ENCODE assay signal across 9 cellular contexts in genomic region chr19:8585894-8586750, GRCh38. TPM values are rescaled to one million over a fixed set of nuclear protein-coding genes. Genes with fewer than 3 reads are reported as not detected.
DNase-seq lines count a peak whose midpoint lies in the region; TF ChIP-seq lines count a peak whose summit lies in the region.
"Had no signal": no experiment of that assay in that cellular context is flagged by ENCODE, and none has a peak within 500 bp of the region (broad histone marks: within the 10 kb centered on the region; RNA-seq: fewer than 3 reads in every experiment).

No MANE protein-coding gene starts in this region.

- no peak overlapping the region for H2AFZ ChIP-seq in GM23248

- no peaks in the 10 kb centered on the region for H3K36me3 ChIP-seq in GM23248 (ENCODE audit: low read depth)
- peaks cover 0 to 2% (median under 1%) of the 10 kb centered on the region in 4 donors for H3K36me3 ChIP-seq in liver (ENCODE audit: control insufficient read depth in 4 of 4, insufficient read depth in 3 of 4, low read depth in 1 of 4, low read length in 3 of 4)
- H3K36me3 ChIP-seq in sigmoid colon: peaks cover 0 to 50% (median 0%) of the 10 kb centered on the region in 4 donors

- H3F3A ChIP-seq in GM23248 (ENCODE audit: insufficient read depth): no peaks in the 10 kb centered on the region

- no peak overlapping the region for H3K9ac ChIP-seq in GM23248
- H3K9ac ChIP-seq in liver (ENCODE audit: low read depth in 1 of 2, low read length in 2 of 2): no peak overlapping the region

- H3K4me1 ChIP-seq in GM23248 (ENCODE audit: insufficient read depth) (no peaks in the 10 kb centered on the region), liver (ENCODE audit: control insufficient read depth in 4 of 4, insufficient read depth in 4 of 4, low read length in 3 of 4) (no peaks in the 10 kb centered on the region), sigmoid colon (no peaks in the 10 kb centered on the region)

- no peak for TF ChIP-seq EP300 in sigmoid colon (IDR thresholded peaks at IDR 0.05)

- H3K9me3 ChIP-seq in GM23248 (ENCODE audit: low read depth) (no peaks in the 10 kb centered on the region), liver (ENCODE audit: control insufficient read depth in 4 of 4, low read length in 3 of 4) (no peaks in the 10 kb centered on the region), sigmoid colon (no peaks in the 10 kb centered on the region)

- 80 to 88% methylated on average over 32 to 34 of the region's 34 CpGs for WGBS in GM23248 (ENCODE audit: low coverage in 1 of 2, low lambda C conversion rate in 2 of 2, missing lambda C conversion rate in 2 of 2), 2 experiments
- WGBS in liver: 75% methylated on average over 34 of the region's 34 CpGs
- 61 to 79% methylated on average over 34 of the region's 34 CpGs for WGBS in sigmoid colon, 2 donors

- in situ Hi-C loops in GM23248 (cut with MboI): no loop called here

- H3K4me2 ChIP-seq in GM23248 (ENCODE audit: unreplicated experiment): no peak overlapping the region

- TF ChIP-seq RAD21 in liver (IDR thresholded peaks at IDR 0.05): peak in 1 of 2 donors; percentile 61

- no peaks in the 10 kb centered on the region for H3K79me2 ChIP-seq in GM23248 (ENCODE audit: insufficient read depth)

- no peak for DNase-seq in AG09309 (ENCODE audit: low read depth)
- peak; percentile 37 for DNase-seq in GM23248
- DNase-seq in SW 1271 (lab: John Stamatoyannopoulos, UW): peak; percentile 17 to 40
- peak; percentile 66 for DNase-seq in astrocyte of the hippocampus (ENCODE audit: low read depth, low spot score)
- no peak for DNase-seq in dedifferentiated amniotic fluid mesenchymal stem cell (ENCODE audit: extremely low spot score)
- DNase-seq in NOMO-1 treated with dmso at 0.1 percent for 144 hours (lab: John Stamatoyannopoulos, UW; ENCODE audit: unreplicated experiment): no peak
- no peak for DNase-seq in sigmoid colon

- H3K9me2 ChIP-seq in GM23248 (ENCODE audit: insufficient read depth): no peaks in the 10 kb centered on the region

- peak; percentile 57 for TF ChIP-seq CTCF in AG09309 (IDR thresholded peaks at IDR 0.05; ENCODE audit: control insufficient read depth, insufficient read depth, low read depth, low read length, missing control alignments)
- TF ChIP-seq CTCF in liver (IDR thresholded peaks at IDR 0.05; ENCODE audit: low read depth, low read length, missing input control): peak; percentile 40
- peak in 1 of 4 experiments; percentile 45 for TF ChIP-seq CTCF in sigmoid colon (IDR thresholded peaks at IDR 0.05)

- no peak for TF ChIP-seq POLR2A in sigmoid colon (IDR thresholded peaks at IDR 0.05)

- intact Hi-C loops in sigmoid colon (cut with DNase I): no loop called here

- no peak overlapping the region for H3K4me3 ChIP-seq in AG09309 (ENCODE audit: control insufficient read depth, low read depth, low read length)
- no peak overlapping the region for H3K4me3 ChIP-seq in GM23248
- H3K4me3 ChIP-seq in liver (ENCODE audit: low read depth in 1 of 3, low read length in 3 of 3): no peak overlapping the region
- no peak overlapping the region for H3K4me3 ChIP-seq in sigmoid colon

- H4K20me1 ChIP-seq in GM23248 (ENCODE audit: insufficient read depth): no peaks in the 10 kb centered on the region

- H3K27me3 ChIP-seq in GM23248 (replicated peaks; ENCODE audit: insufficient read depth) (no peaks in the 10 kb centered on the region), liver (ENCODE audit: control insufficient read depth in 4 of 4, insufficient read depth in 4 of 4, low read length in 3 of 4) (no peaks in the 10 kb centered on the region), sigmoid colon (no peaks in the 10 kb centered on the region)

- H3K27ac ChIP-seq in GM23248 (no peak overlapping the region), liver (ENCODE audit: low read depth in 1 of 2, low read length in 2 of 2) (no peak overlapping the region), sigmoid colon (no peak overlapping the region)
- H3K27ac ChIP-seq: epithelial cell of prostate had no signal

TF ChIP-seq in liver, 16 proteins besides CTCF, POLR2A, EP300 and RAD21:
- TF ChIP-seq, protein P1, sequence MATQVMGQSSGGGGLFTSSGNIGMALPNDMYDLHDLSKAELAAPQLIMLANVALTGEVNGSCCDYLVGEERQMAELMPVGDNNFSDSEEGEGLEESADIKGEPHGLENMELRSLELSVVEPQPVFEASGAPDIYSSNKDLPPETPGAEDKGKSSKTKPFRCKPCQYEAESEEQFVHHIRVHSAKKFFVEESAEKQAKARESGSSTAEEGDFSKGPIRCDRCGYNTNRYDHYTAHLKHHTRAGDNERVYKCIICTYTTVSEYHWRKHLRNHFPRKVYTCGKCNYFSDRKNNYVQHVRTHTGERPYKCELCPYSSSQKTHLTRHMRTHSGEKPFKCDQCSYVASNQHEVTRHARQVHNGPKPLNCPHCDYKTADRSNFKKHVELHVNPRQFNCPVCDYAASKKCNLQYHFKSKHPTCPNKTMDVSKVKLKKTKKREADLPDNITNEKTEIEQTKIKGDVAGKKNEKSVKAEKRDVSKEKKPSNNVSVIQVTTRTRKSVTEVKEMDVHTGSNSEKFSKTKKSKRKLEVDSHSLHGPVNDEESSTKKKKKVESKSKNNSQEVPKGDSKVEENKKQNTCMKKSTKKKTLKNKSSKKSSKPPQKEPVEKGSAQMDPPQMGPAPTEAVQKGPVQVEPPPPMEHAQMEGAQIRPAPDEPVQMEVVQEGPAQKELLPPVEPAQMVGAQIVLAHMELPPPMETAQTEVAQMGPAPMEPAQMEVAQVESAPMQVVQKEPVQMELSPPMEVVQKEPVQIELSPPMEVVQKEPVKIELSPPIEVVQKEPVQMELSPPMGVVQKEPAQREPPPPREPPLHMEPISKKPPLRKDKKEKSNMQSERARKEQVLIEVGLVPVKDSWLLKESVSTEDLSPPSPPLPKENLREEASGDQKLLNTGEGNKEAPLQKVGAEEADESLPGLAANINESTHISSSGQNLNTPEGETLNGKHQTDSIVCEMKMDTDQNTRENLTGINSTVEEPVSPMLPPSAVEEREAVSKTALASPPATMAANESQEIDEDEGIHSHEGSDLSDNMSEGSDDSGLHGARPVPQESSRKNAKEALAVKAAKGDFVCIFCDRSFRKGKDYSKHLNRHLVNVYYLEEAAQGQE (IDR thresholded peaks at IDR 0.05): no peak
- TF ChIP-seq, protein P2, sequence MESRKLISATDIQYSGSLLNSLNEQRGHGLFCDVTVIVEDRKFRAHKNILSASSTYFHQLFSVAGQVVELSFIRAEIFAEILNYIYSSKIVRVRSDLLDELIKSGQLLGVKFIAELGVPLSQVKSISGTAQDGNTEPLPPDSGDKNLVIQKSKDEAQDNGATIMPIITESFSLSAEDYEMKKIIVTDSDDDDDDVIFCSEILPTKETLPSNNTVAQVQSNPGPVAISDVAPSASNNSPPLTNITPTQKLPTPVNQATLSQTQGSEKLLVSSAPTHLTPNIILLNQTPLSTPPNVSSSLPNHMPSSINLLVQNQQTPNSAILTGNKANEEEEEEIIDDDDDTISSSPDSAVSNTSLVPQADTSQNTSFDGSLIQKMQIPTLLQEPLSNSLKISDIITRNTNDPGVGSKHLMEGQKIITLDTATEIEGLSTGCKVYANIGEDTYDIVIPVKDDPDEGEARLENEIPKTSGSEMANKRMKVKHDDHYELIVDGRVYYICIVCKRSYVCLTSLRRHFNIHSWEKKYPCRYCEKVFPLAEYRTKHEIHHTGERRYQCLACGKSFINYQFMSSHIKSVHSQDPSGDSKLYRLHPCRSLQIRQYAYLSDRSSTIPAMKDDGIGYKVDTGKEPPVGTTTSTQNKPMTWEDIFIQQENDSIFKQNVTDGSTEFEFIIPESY (IDR thresholded peaks at IDR 0.05): no peak
- no peak for TF ChIP-seq HNF4A (conservative IDR thresholded peaks at IDR 0.05)
- no peak for TF ChIP-seq FOXA2 (IDR thresholded peaks at IDR 0.05)
- TF ChIP-seq FOXA1 (IDR thresholded peaks at IDR 0.05): no peak
- no peak for TF ChIP-seq MAX (IDR thresholded peaks at IDR 0.05)
- no peak for TF ChIP-seq SP1 (IDR thresholded peaks at IDR 0.05)
- TF ChIP-seq YY1 (IDR thresholded peaks at IDR 0.05): no peak
- no peak for TF ChIP-seq EGR1 (IDR thresholded peaks at IDR 0.05; ENCODE audit: low read depth in 2 of 2)
- TF ChIP-seq HNF4G (IDR thresholded peaks at IDR 0.05): no peak
- TF ChIP-seq NR2F2 (IDR thresholded peaks at IDR 0.05): no peak
- TF ChIP-seq GABPA (IDR thresholded peaks at IDR 0.05 in 1 of 2, conservative IDR thresholded peaks at IDR 0.05 in 1 of 2): no peak
- TF ChIP-seq RXRA (IDR thresholded peaks at IDR 0.05): no peak
- TF ChIP-seq TAF1 (conservative IDR thresholded peaks at IDR 0.05): no peak
- TF ChIP-seq, protein P3, sequence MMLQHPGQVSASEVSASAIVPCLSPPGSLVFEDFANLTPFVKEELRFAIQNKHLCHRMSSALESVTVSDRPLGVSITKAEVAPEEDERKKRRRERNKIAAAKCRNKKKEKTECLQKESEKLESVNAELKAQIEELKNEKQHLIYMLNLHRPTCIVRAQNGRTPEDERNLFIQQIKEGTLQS (IDR thresholded peaks at IDR 0.05): no peak
- no peak for TF ChIP-seq JUND (IDR thresholded peaks at IDR 0.05)

RNA-seq across cellular contexts. Expression of gene MYO1F, which starts 8.9 kb away (rescaled TPM):
- total RNA-seq in GM23248 (2014; rRNA removed; shearing (Covaris generic)): 0.54 and 9.0 TPM in 2 replicates
- polyA plus RNA-seq in GM23248 (2016; fragmentation: Nextera tagmentation; extraction: Ambion mirVana) (1.1 and 1.6 TPM in 2 replicates), liver (1 to 10 TPM; 6.1 to 6.2 TPM), sigmoid colon (10 to 100 TPM in 1 of 3 donors, 1 to 10 TPM in 2; 6.6 to 19.4 (median 6.9) TPM)
- total RNA-seq in liver (10 to 100 TPM; 17.9 to 20.4 TPM), sigmoid colon (10 to 100 TPM in 3 of 4 donors, 1 to 10 TPM in 1; 7.4 to 13.2 (median 11.6) TPM)

RNA-seq across cellular contexts. Expression of gene ADAMTS10, which starts 24.4 kb away (rescaled TPM):
- 12.2 and 12.9 TPM in 2 replicates for total RNA-seq in GM23248 (2014; rRNA removed; shearing (Covaris generic))
- 3.5 and 4.3 TPM in 2 replicates for polyA plus RNA-seq in GM23248 (2016; fragmentation: Nextera tagmentation; extraction: Ambion mirVana)
- total RNA-seq in liver: 10 to 100 TPM in 1 of 2 donors, 1 to 10 TPM in 1; 4.7 to 10.1 TPM
- polyA plus RNA-seq in liver: 1 to 10 TPM; 1.2 to 2.6 TPM
- total RNA-seq in sigmoid colon: 10 to 100 TPM; 20.3 to 90.6 (median 27.2) TPM
- polyA plus RNA-seq in sigmoid colon: 10 to 100 TPM in 1 of 3 donors, 1 to 10 TPM in 1, not detected in 1; 1.2 to 13.7 TPM

RNA-seq across cellular contexts. Expression of gene NFILZ, which starts 44.3 kb away (rescaled TPM):
- not detected in 2 replicates for total RNA-seq in GM23248 (2014; rRNA removed; shearing (Covaris generic))
- polyA plus RNA-seq in GM23248 (2016; fragmentation: Nextera tagmentation; extraction: Ambion mirVana) (not detected in 2 replicates), liver (not detected), sigmoid colon (not detected)
- total RNA-seq in liver (not detected), sigmoid colon (not detected)

Comparison
In these comparisons a context has a peak if more than half of its experiments do, and no peak if none do; other contexts are left out.
1. DNase-seq: peak in GM23248 (single experiment), SW 1271 (2 of 2) and astrocyte of the hippocampus (single experiment); none in AG09309 (single experiment), dedifferentiated amniotic fluid mesenchymal stem cell (single experiment), NOMO-1 treated with dmso at 0.1 percent for 144 hours (single experiment) and sigmoid colon (single experiment).